In genomic region chr20:38881806-38882440, GRCh38 we compare ENCODE assay signal across 1 cellular context.
A peak's percentile ranks its signal among the peaks of the same experiment; 100 is the strongest.
TF ChIP-seq lines count a peak whose summit lies in the region.

No MANE protein-coding gene starts in this region.

TF ChIP-seq in H1, 55 proteins besides CTCF, POLR2A, EP300 and RAD21:
- TF ChIP-seq NRF1 (IDR thresholded peaks at IDR 0.05; ENCODE audit: low read depth, low read length) (no peak), KDM1A (IDR thresholded peaks at IDR 0.05; ENCODE audit: borderline replicate concordance, low read length) (peak; percentile 66; the same call in 1 of the 2 replicates)
